In genomic region chr15:86115138-86115801, GRCh38 we compare ENCODE assay signal across 19 cellular contexts. TPM values are rescaled to one million over a fixed set of nuclear protein-coding genes. Genes with fewer than 3 reads are reported as not detected.
A peak's percentile ranks its signal among the peaks of the same experiment; 100 is the strongest.
DNase-seq lines count a peak whose midpoint lies in the region; ATAC-seq and TF ChIP-seq lines count a peak whose summit lies in the region.
"Had no signal": no experiment of that assay in that cellular context is flagged by ENCODE, and none has a peak within 500 bp of the region (broad histone marks: within the 10 kb centered on the region; RNA-seq: fewer than 3 reads in every experiment).

No MANE protein-coding gene starts in this region.

- H4K5ac ChIP-seq in H9 (ENCODE audit: insufficient read length, low read depth, low read length), result no peak overlapping the region

- H3K27ac Mint-ChIP-seq in H9, result no peak overlapping the region
- H3K27ac Mint-ChIP-seq: CD8-positive, alpha-beta T cell; T-helper 17 cell had no signal

- ATAC-seq in foreskin keratinocyte, result no peak
- ATAC-seq in HG03159 (IDR thresholded peaks at IDR 0.05; ENCODE audit: unreplicated experiment), result no peak
- no peak for ATAC-seq in esophagus mucosa
- ATAC-seq: CD8-positive, alpha-beta T cell; K562; T-helper 17 cell had no signal

- TF ChIP-seq EP300 in stomach (IDR thresholded peaks at IDR 0.05), result no peak

- no peak overlapping the region for H3K9ac ChIP-seq in H9 (ENCODE audit: extremely low read depth, insufficient read length, low read length)
- H3K9ac ChIP-seq in smooth muscle cell (ENCODE audit: low read depth), result no peak overlapping the region

- H3K9me3 Mint-ChIP-seq in H9, result peaks cover 11 to 12% of the 10 kb centered on the region in 2 experiments
- H3K9me3 Mint-ChIP-seq: CD8-positive, alpha-beta T cell had no signal

- no peak overlapping the region for H3K14ac ChIP-seq in H9 (ENCODE audit: insufficient read depth, low read length)

- CTCF ChIA-PET in OCI-LY7 (lab: Charles Lee; ENCODE audit: unreplicated experiment), result interaction anchor here (0.6 kb wide), 1 partner anchor 157 kb away, joined by 3 read pairs; no protein-coding TSS in a partner anchor

- H2BK5ac ChIP-seq in H9 (ENCODE audit: insufficient read length, low read length), result no peak overlapping the region

- no peaks in the 10 kb centered on the region for H3K9me3 ChIP-seq in H9 (ENCODE audit: control insufficient read depth, low read depth, low read length)
- no peaks in the 10 kb centered on the region for H3K9me3 ChIP-seq in OCI-LY7 (ENCODE audit: low read length)
- no peaks in the 10 kb centered on the region for H3K9me3 ChIP-seq in smooth muscle cell (replicated peaks; ENCODE audit: low read depth)
- no peaks in the 10 kb centered on the region for H3K9me3 ChIP-seq in stomach
- H3K9me3 ChIP-seq: right atrium auricular region had no signal

- no peak overlapping the region for H3K4me3 ChIP-seq in OCI-LY7 (ENCODE audit: low read depth, low read length, poor library complexity, severe bottlenecking)
- no peak overlapping the region for H3K4me3 ChIP-seq in smooth muscle cell
- H3K4me3 ChIP-seq in stomach, result no peak overlapping the region
- H3K4me3 ChIP-seq: cardiac muscle cell, K562, PC-9, right atrium auricular region had no signal

- no peak overlapping the region for H3K56ac ChIP-seq in H9 (ENCODE audit: insufficient read length, low read depth, low read length)

- no peaks in the 10 kb centered on the region for H3K9me2 ChIP-seq in OCI-LY7 (ENCODE audit: insufficient read depth, low read length)

- no TSS peak for BruUV-seq in OCI-LY7 (replicated peaks; lab: Mats Ljungman, UMichigan)

- TF ChIP-seq POLR2A in stomach (IDR thresholded peaks at IDR 0.05), result no peak

- H3K4ac ChIP-seq in H9 (ENCODE audit: low read depth, low read length), result no peak overlapping the region

- intact Hi-C loops in OCI-LY7 (cut with micrococcal nuclease; ENCODE audit: unreplicated experiment) (no loop called here), stomach (cut with DNase I; ENCODE audit: low total_unique reads) (no loop called here)

- no peak overlapping the region for H4K8ac ChIP-seq in H9 (replicated peaks; ENCODE audit: insufficient read length, low read depth, low read length)

- no peaks in the 10 kb centered on the region for H3F3A ChIP-seq in smooth muscle cell (ENCODE audit: low read depth)

- H3K27me3 ChIP-seq in H9 (ENCODE audit: insufficient read depth, low read length) (no peaks in the 10 kb centered on the region), foreskin keratinocyte (no peaks in the 10 kb centered on the region), smooth muscle cell (ENCODE audit: low read depth) (no peaks in the 10 kb centered on the region), stomach (no peaks in the 10 kb centered on the region)
- H3K27me3 ChIP-seq: cardiac muscle cell, right atrium auricular region had no signal

- POLR2A ChIA-PET in OCI-LY7 (lab: Charles Lee), result no interaction called here

- no peaks in the 10 kb centered on the region for H4K20me1 ChIP-seq in H9 (ENCODE audit: control insufficient read depth, insufficient read depth, insufficient read length)
- H4K20me1 ChIP-seq in OCI-LY7 (ENCODE audit: insufficient read depth, low read length), result no peaks in the 10 kb centered on the region
- H4K20me1 ChIP-seq in smooth muscle cell (ENCODE audit: low read depth), result no peaks in the 10 kb centered on the region

- no peak overlapping the region for H3K23ac ChIP-seq in H9 (ENCODE audit: insufficient read length, low read depth, low read length)

- DNase-seq in H9, result no peak
- DNase-seq in OCI-LY7 (ENCODE audit: low spot score), result no peak
- DNase-seq in foreskin keratinocyte, result peak in 1 of 2 donors; percentile 12
- no peak for DNase-seq in smooth muscle cell (lab: John Stamatoyannopoulos, UW; ENCODE audit: unreplicated experiment)
- no peak for DNase-seq in stomach
- DNase-seq: activated CD4-positive, alpha-beta T cell treated with anti-CD3 and anti-CD28 coated beads, Interleukin-2, amount 50 U/mL, for 48 hours; activated effector memory CD4-positive, alpha-beta T cell treated with anti-CD3 and anti-CD28 coated beads, Interleukin-2, amount 50 U/mL, for 16 hours; CD8-positive, alpha-beta T cell; GF-D8; NCI-H1930; PC-9; T-helper 17 cell had no signal

- H3K79me1 ChIP-seq in H9 (ENCODE audit: insufficient read depth, low read depth, low read length, poor library complexity, severe bottlenecking), result no peaks in the 10 kb centered on the region

- no peak overlapping the region for H3K27ac ChIP-seq in H9 (ENCODE audit: insufficient read length, low read depth, low read length)
- no peak overlapping the region for H3K27ac ChIP-seq in OCI-LY7 (ENCODE audit: low read depth, low read length, poor library complexity, severe bottlenecking)
- H3K27ac ChIP-seq in foreskin keratinocyte, result no peak overlapping the region
- H3K27ac ChIP-seq in smooth muscle cell (ENCODE audit: low read depth), result no peak overlapping the region
- H3K27ac ChIP-seq in stomach, result no peak overlapping the region
- H3K27ac ChIP-seq: cardiac muscle cell, epithelial cell of prostate, PC-9, right atrium auricular region had no signal

- no peak overlapping the region for H3K18ac ChIP-seq in H9 (ENCODE audit: insufficient read length, low read depth, low read length)

- H4K91ac ChIP-seq in H9 (ENCODE audit: insufficient read length, low read depth, low read length), result no peak overlapping the region

- TF ChIP-seq CTCF in H9 (conservative IDR thresholded peaks at IDR 0.05) (peak; percentile 63), OCI-LY7 (conservative IDR thresholded peaks at IDR 0.05; ENCODE audit: low read length) (peak; percentile 56), foreskin keratinocyte (conservative IDR thresholded peaks at IDR 0.05) (peak; percentile 50), smooth muscle cell (IDR thresholded peaks at IDR 0.05; ENCODE audit: borderline replicate concordance, insufficient read depth, poor library complexity, severe bottlenecking) (peak; percentile 57), stomach (IDR thresholded peaks at IDR 0.05) (no peak)

- no peaks in the 10 kb centered on the region for H3K23me2 ChIP-seq in H9 (ENCODE audit: insufficient read length, low read depth, low read length, poor library complexity, severe bottlenecking)

- H3K4me2 ChIP-seq in H9 (ENCODE audit: insufficient read depth, insufficient read length, low read length), result no peak overlapping the region
- no peak overlapping the region for H3K4me2 ChIP-seq in OCI-LY7 (ENCODE audit: low read length)
- no peak overlapping the region for H3K4me2 ChIP-seq in smooth muscle cell
- H3K4me2 ChIP-seq: PC-9 had no signal

- H3K36me3 Mint-ChIP-seq in H9 (ENCODE audit: insufficient read depth in 1 of 3, low read depth in 3 of 3), result peaks cover 3 to 14% (median 3%) of the 10 kb centered on the region in 3 experiments; a peak in 2 of 7 replicates
- H3K36me3 Mint-ChIP-seq: CD8-positive, alpha-beta T cell had no signal

- H3T11ph ChIP-seq in H9 (ENCODE audit: low read length), result no peak overlapping the region

- WGBS in H9 (ENCODE audit: extremely low coverage, insufficient read length, low lambda C conversion rate), result no CpG with 5 or more reads among the region's 4 CpGs
- 72% methylated on average over 4 of the region's 4 CpGs for WGBS in smooth muscle cell (ENCODE audit: low lambda C conversion rate)
- 57 to 74% (median 69%) methylated on average over 4 of the region's 4 CpGs for WGBS in stomach, 5 donors

- H2AK5ac ChIP-seq in H9 (ENCODE audit: insufficient read length, low read length), result no peak overlapping the region

- H2BK20ac ChIP-seq in H9 (ENCODE audit: low read depth, low read length, poor library complexity, severe bottlenecking), result no peak overlapping the region

- no peak overlapping the region for H3K4me3 Mint-ChIP-seq in H9
- H3K4me3 Mint-ChIP-seq: CD8-positive, alpha-beta T cell; T-helper 17 cell had no signal

- H3K36me3 ChIP-seq in OCI-LY7 (ENCODE audit: insufficient read depth, low read length) (no peaks in the 10 kb centered on the region), smooth muscle cell (ENCODE audit: low read depth) (no peaks in the 10 kb centered on the region), stomach (no peaks in the 10 kb centered on the region)
- H3K36me3 ChIP-seq: cardiac muscle cell, right atrium auricular region had no signal

- H3K79me2 ChIP-seq in H9 (ENCODE audit: insufficient read depth, low read length), result no peaks in the 10 kb centered on the region
- no peaks in the 10 kb centered on the region for H3K79me2 ChIP-seq in OCI-LY7 (ENCODE audit: insufficient read depth, low read depth, low read length)
- H3K79me2 ChIP-seq in smooth muscle cell (ENCODE audit: low read depth), result no peaks in the 10 kb centered on the region

- no peaks in the 10 kb centered on the region for H3K27me3 Mint-ChIP-seq in H9 (ENCODE audit: low read depth)

- H3K4me1 ChIP-seq in H9 (ENCODE audit: insufficient read depth, low read length) (no peaks in the 10 kb centered on the region), OCI-LY7 (ENCODE audit: insufficient read depth, low read length, poor library complexity, severe bottlenecking) (no peaks in the 10 kb centered on the region), foreskin keratinocyte (no peaks in the 10 kb centered on the region), smooth muscle cell (ENCODE audit: low read depth) (no peaks in the 10 kb centered on the region), stomach (no peaks in the 10 kb centered on the region)
- H3K4me1 ChIP-seq: right atrium auricular region had no signal

- no peak overlapping the region for H2BK15ac ChIP-seq in H9 (ENCODE audit: low read depth, low read length)

- peaks cover 5 to 11% of the 10 kb centered on the region in 2 experiments for H3K4me1 Mint-ChIP-seq in H9
- H3K4me1 Mint-ChIP-seq: T-helper 17 cell had no signal

- H2BK120ac ChIP-seq in H9 (ENCODE audit: low read depth, low read length, poor library complexity, severe bottlenecking), result no peak overlapping the region

- H2BK12ac ChIP-seq in H9 (ENCODE audit: insufficient read length, low read depth, low read length), result no peak overlapping the region

- no peak overlapping the region for H2AFZ ChIP-seq in H9 (ENCODE audit: low read length)
- H2AFZ ChIP-seq in OCI-LY7 (ENCODE audit: low read length), result no peak overlapping the region
- no peak overlapping the region for H2AFZ ChIP-seq in smooth muscle cell (ENCODE audit: low read depth)
- H2AFZ ChIP-seq: PC-9 had no signal

RNA-seq across cellular contexts. Expression of gene AGBL1, which starts 35.6 kb away (rescaled TPM):
- total RNA-seq in H9 (2021), result not detected in 2 replicates
- not detected in 2 replicates for total RNA-seq in OCI-LY7 (2014; rRNA removed; shearing (Covaris generic))
- not detected in 2 replicates for total RNA-seq in OCI-LY7 (2022)
- not detected in 2 replicates for total RNA-seq in foreskin keratinocyte
- not detected in 2 replicates for polyA plus RNA-seq in foreskin keratinocyte
- total RNA-seq in smooth muscle cell, result not detected in 2 replicates
- polyA plus RNA-seq in smooth muscle cell, result not detected in 2 replicates
- under 1 TPM in 2 of 5 donors, not detected in 3; under 0.01 to 0.18 TPM for total RNA-seq in stomach
- polyA plus RNA-seq in stomach, result not detected
- total RNA-seq in esophagus mucosa, result not detected
- total RNA-seq: CD8-positive, alpha-beta T cell; K562; PC-9; right atrium auricular region; subcutaneous adipose tissue; T-helper 17 cell had no signal
- polyA plus RNA-seq: K562 had no signal

Comparison
In these comparisons a context has a peak if more than half of its experiments do, and no peak if none do; other contexts are left out.
1. CTCF ChIP-seq: peak in H9 (single experiment), OCI-LY7 (single experiment), foreskin keratinocyte (single experiment) and smooth muscle cell (single experiment); none in stomach (0 of 7).